ENCODE assay signal across 9 cellular contexts in genomic region chr17:58303981-58304734, GRCh38. TPM values are rescaled to one million over a fixed set of nuclear protein-coding genes. Genes with fewer than 3 reads are reported as not detected.
DNase-seq lines count a peak whose midpoint lies in the region; ATAC-seq, FAIRE-seq and TF ChIP-seq lines count a peak whose summit lies in the region.
"Had no signal": no experiment of that assay in that cellular context is flagged by ENCODE, and none has a peak within 500 bp of the region (broad histone marks: within the 10 kb centered on the region; RNA-seq: fewer than 3 reads in every experiment).

No MANE protein-coding gene starts in this region.

- no peak overlapping the region for H3K27ac Mint-ChIP-seq in CD4-positive, alpha-beta T cell

- H3K9me3 ChIP-seq in CD4-positive, alpha-beta T cell (ENCODE audit: control insufficient read depth, low read length), result no peaks in the 10 kb centered on the region
- no peaks in the 10 kb centered on the region for H3K9me3 ChIP-seq in effector memory CD4-positive, alpha-beta T cell (ENCODE audit: control insufficient read depth, low read length)
- H3K9me3 ChIP-seq in mucosa of descending colon, result no peaks in the 10 kb centered on the region
- no peaks in the 10 kb centered on the region for H3K9me3 ChIP-seq in tibial artery

- CTCF ChIA-PET in CD4-positive, alpha-beta T cell (lab: Charles Lee), result interaction anchor here (0.7 to 2.3 kb wide), 9 partner anchors 10 to 330 kb away, joined by 3 to 17 read pairs (median 4); partner anchors contain the start of gene HSF5

- no peaks in the 10 kb centered on the region for H3K27me3 Mint-ChIP-seq in CD4-positive, alpha-beta T cell

- peaks cover 13% of the 10 kb centered on the region for H3K36me3 ChIP-seq in effector memory CD4-positive, alpha-beta T cell (ENCODE audit: control insufficient read depth, insufficient read depth, low read length)
- H3K36me3 ChIP-seq in mucosa of descending colon (ENCODE audit: low read depth) (no peaks in the 10 kb centered on the region), tibial artery (peaks cover 0 to 51% (median 15%) of the 10 kb centered on the region in 3 donors)

- no peaks in the 10 kb centered on the region for H3K27me3 ChIP-seq in CD4-positive, alpha-beta T cell (ENCODE audit: control insufficient read depth, insufficient read depth, low read length)
- no peaks in the 10 kb centered on the region for H3K27me3 ChIP-seq in effector memory CD4-positive, alpha-beta T cell (replicated peaks; ENCODE audit: control insufficient read depth, insufficient read depth, low read length, poor library complexity, severe bottlenecking)
- H3K27me3 ChIP-seq in tibial artery, result no peaks in the 10 kb centered on the region

- intact Hi-C loops in CD4-positive, alpha-beta T cell (cut with DNase I, micrococcal nuclease), result no loop called here
- intact Hi-C loops in mucosa of descending colon (cut with DNase I, micrococcal nuclease), result no loop called here
- intact Hi-C loops in tibial artery (cut with DNase I; ENCODE audit: low total_unique reads), result no loop called here

- peak; percentile 71 for TF ChIP-seq CTCF in CD4-positive, alpha-beta T cell (IDR thresholded peaks at IDR 0.05)
- TF ChIP-seq CTCF in mucosa of descending colon (IDR thresholded peaks at IDR 0.05) (peak; percentile 52), tibial artery (IDR thresholded peaks at IDR 0.05) (peak; percentile 35 to 51)

- POLR2A ChIA-PET in CD4-positive, alpha-beta T cell (lab: Charles Lee), result interaction anchor here (0.8 to 2.0 kb wide), 8 partner anchors 13 to 803 kb away, joined by 3 to 10 read pairs (median 4); partner anchors contain the start of genes HSF5, RNF43, SUPT4H1 and TRIM37

- H3K9me3 Mint-ChIP-seq in CD4-positive, alpha-beta T cell, result no peaks in the 10 kb centered on the region

- no peak overlapping the region for H3K27ac ChIP-seq in CD4-positive, alpha-beta T cell (ENCODE audit: low read depth, low read length)
- no peak overlapping the region for H3K27ac ChIP-seq in effector memory CD4-positive, alpha-beta T cell (ENCODE audit: insufficient read depth, low read length, poor library complexity, severe bottlenecking)
- no peak overlapping the region for H3K27ac ChIP-seq in tibial artery

- no peaks in the 10 kb centered on the region for H3K4me1 ChIP-seq in effector memory CD4-positive, alpha-beta T cell (ENCODE audit: control insufficient read depth, insufficient read depth, low read length, poor library complexity, severe bottlenecking)
- H3K4me1 ChIP-seq in mucosa of descending colon (ENCODE audit: low read depth) (no peaks in the 10 kb centered on the region), tibial artery (no peaks in the 10 kb centered on the region)

- H3K4me1 Mint-ChIP-seq in CD4-positive, alpha-beta T cell (ENCODE audit: low read depth), result peaks cover 6% of the 10 kb centered on the region

- no peak overlapping the region for H3K4me3 Mint-ChIP-seq in CD4-positive, alpha-beta T cell

- ATAC-seq in CD4-positive, alpha-beta T cell (ENCODE audit: poor library complexity), result peak; percentile 95
- peak; percentile 90 for ATAC-seq in mucosa of descending colon
- no peak for ATAC-seq in HG03469 (IDR thresholded peaks at IDR 0.05; ENCODE audit: unreplicated experiment)

- no peak for FAIRE-seq in H54 (lab: Jason Lieb, UNC)

- no peak overlapping the region for H3K4me3 ChIP-seq in effector memory CD4-positive, alpha-beta T cell (ENCODE audit: insufficient read depth, low read depth, low read length, poor library complexity, severe bottlenecking)
- H3K4me3 ChIP-seq in mucosa of descending colon, result no peak overlapping the region
- no peak overlapping the region for H3K4me3 ChIP-seq in tibial artery
- H3K4me3 ChIP-seq: skin epidermis had no signal

- DNase-seq in CD4-positive, alpha-beta T cell, result peak; percentile 38 to 65 (median 49)
- DNase-seq in H54 (ENCODE audit: insufficient read length, low spot score), result peak; percentile 95
- DNase-seq in NCI-H460 (ENCODE audit: extremely low read depth, low read depth), result peak; percentile 27
- peak; percentile 54 for DNase-seq in activated CD4-positive, alpha-beta T cell treated with anti-CD3 and anti-CD28 coated beads, Interleukin-2, amount 50 U/mL, for 1 hour
- peak; percentile 28 to 41 (median 29) for DNase-seq in effector memory CD4-positive, alpha-beta T cell
- DNase-seq in mucosa of descending colon, result peak in 2 of 3 donors; percentile 39 to 62
- DNase-seq in tibial artery, result peak in 1 of 2 donors; percentile 18

- no peaks in the 10 kb centered on the region for H3K36me3 Mint-ChIP-seq in CD4-positive, alpha-beta T cell (ENCODE audit: low read depth)

- TF ChIP-seq POLR2A in H54 (IDR thresholded peaks at IDR 0.05; ENCODE audit: low read depth, low read length), result no peak

RNA-seq across cellular contexts. Expression of gene MPO, which starts 23.4 kb away (rescaled TPM):
- total RNA-seq in CD4-positive, alpha-beta T cell, result under 1 TPM in 1 of 2 experiments, not detected in 1; 0.77 TPM
- not detected in 2 replicates for total RNA-seq in NCI-H460 (2014; rRNA removed; shearing (Covaris generic))
- polyA plus RNA-seq in NCI-H460 (2014; cell fraction: nucleus; rRNA removed), result not detected in 2 replicates
- under 1 TPM in 1 of 3 donors, not detected in 2; 0.19 TPM for total RNA-seq in mucosa of descending colon

RNA-seq across cellular contexts. Expression of gene TSPOAP1, which starts 24.4 kb away (rescaled TPM):
- total RNA-seq in CD4-positive, alpha-beta T cell, result 10 to 100 TPM; 17.8 to 19.5 TPM
- total RNA-seq in NCI-H460 (2014; rRNA removed; shearing (Covaris generic)), result not detected in 2 replicates
- polyA plus RNA-seq in NCI-H460 (2014; cell fraction: nucleus; rRNA removed), result not detected in 2 replicates
- 10 to 100 TPM in 1 of 3 donors, 1 to 10 TPM in 2; 5.3 to 27.7 (median 8.3) TPM for total RNA-seq in mucosa of descending colon

RNA-seq across cellular contexts. Expression of gene SUPT4H1, which starts 47.8 kb away (rescaled TPM):
- total RNA-seq in CD4-positive, alpha-beta T cell, result 10 to 100 TPM; 46.5 to 47.0 TPM
- total RNA-seq in NCI-H460 (2014; rRNA removed; shearing (Covaris generic)), result 61.6 and 70.3 TPM in 2 replicates
- polyA plus RNA-seq in NCI-H460 (2014; cell fraction: nucleus; rRNA removed), result 73.1 and 108 TPM in 2 replicates
- 10 to 100 TPM; 57.9 to 79.5 (median 68.9) TPM for total RNA-seq in mucosa of descending colon
